ENCODE assay signal across 8 cellular contexts in genomic region chr10:31320598-31321211, GRCh38. TPM values are rescaled to one million over a fixed set of nuclear protein-coding genes. Genes with fewer than 3 reads are reported as not detected.
DNase-seq lines count a peak whose midpoint lies in the region; ATAC-seq and TF ChIP-seq lines count a peak whose summit lies in the region.

No MANE protein-coding gene starts in this region.

- no peak overlapping the region for H2AFZ ChIP-seq in OCI-LY3 (ENCODE audit: low read depth, low read length)

- peak overlapping the region; percentile 96 for H3K27ac ChIP-seq in OCI-LY3 (ENCODE audit: low read length)

- DNase-seq in GM03348 (ENCODE audit: low spot score) (peak; percentile 65), glutamatergic neuron (peak; percentile 66), occipital lobe (lab: John Stamatoyannopoulos, UW) (peak; percentile 8), cerebellar nuclear complex (lab: John Stamatoyannopoulos, UW) (no peak)

- TF ChIP-seq CTCF in OCI-LY3 (IDR thresholded peaks at IDR 0.05; ENCODE audit: low read depth, low read length) (no peak), glutamatergic neuron (IDR thresholded peaks at IDR 0.05; ENCODE audit: partially characterized antibody, unreplicated experiment) (no peak)

- peaks cover 5% of the 10 kb centered on the region for H3K36me3 ChIP-seq in OCI-LY3 (replicated peaks; ENCODE audit: low read depth, low read length)

- peaks cover 85% of the 10 kb centered on the region for H3K79me2 ChIP-seq in OCI-LY3 (ENCODE audit: low read length)

- H3K4me3 ChIP-seq in OCI-LY3 (ENCODE audit: low read length): peak overlapping the region; percentile 97

- peaks cover 62% of the 10 kb centered on the region for H3K4me1 Mint-ChIP-seq in activated naive CD4-positive, alpha-beta T cell treated with anti-CD3 and anti-CD28 coated beads, Interleukin-2, amount 50 U/mL, for 24 hours
- H3K4me1 Mint-ChIP-seq in glutamatergic neuron (ENCODE audit: low read depth, unreplicated experiment): peaks cover 23% of the 10 kb centered on the region

- peak overlapping the region; percentile 95 for H3K4me3 Mint-ChIP-seq in activated naive CD4-positive, alpha-beta T cell treated with anti-CD3 and anti-CD28 coated beads, Interleukin-2, amount 50 U/mL, for 24 hours
- H3K4me3 Mint-ChIP-seq in glutamatergic neuron (ENCODE audit: unreplicated experiment): peak overlapping the region; percentile 95

- no peaks in the 10 kb centered on the region for H3K36me3 Mint-ChIP-seq in activated naive CD4-positive, alpha-beta T cell treated with anti-CD3 and anti-CD28 coated beads, Interleukin-2, amount 50 U/mL, for 24 hours
- peaks cover 5% of the 10 kb centered on the region for H3K36me3 Mint-ChIP-seq in glutamatergic neuron (ENCODE audit: unreplicated experiment)

- H3K27ac Mint-ChIP-seq in activated naive CD4-positive, alpha-beta T cell treated with anti-CD3 and anti-CD28 coated beads, Interleukin-2, amount 50 U/mL, for 24 hours: peak overlapping the region; percentile 94
- peak overlapping the region; percentile 98 for H3K27ac Mint-ChIP-seq in glutamatergic neuron (ENCODE audit: unreplicated experiment)

- H3K4me1 ChIP-seq in OCI-LY3 (ENCODE audit: low read length): peaks cover 31% of the 10 kb centered on the region

- H3K4me2 ChIP-seq in OCI-LY3 (ENCODE audit: low read length): peak overlapping the region; percentile 97

- ATAC-seq in HG02623 (IDR thresholded peaks at IDR 0.05; ENCODE audit: unreplicated experiment) (peak; percentile 16), GM21367 (IDR thresholded peaks at IDR 0.05; ENCODE audit: unreplicated experiment) (no peak)

- no peaks in the 10 kb centered on the region for H3K9me3 ChIP-seq in OCI-LY3 (ENCODE audit: insufficient read depth, low read length)

- H3K27me3 ChIP-seq in OCI-LY3 (ENCODE audit: low read depth, low read length): no peaks in the 10 kb centered on the region

- peak overlapping the region; percentile 96 for H3K9ac ChIP-seq in OCI-LY3 (ENCODE audit: low read length)

- no peaks in the 10 kb centered on the region for H3K27me3 Mint-ChIP-seq in activated naive CD4-positive, alpha-beta T cell treated with anti-CD3 and anti-CD28 coated beads, Interleukin-2, amount 50 U/mL, for 24 hours
- H3K27me3 Mint-ChIP-seq in glutamatergic neuron (ENCODE audit: unreplicated experiment): peaks cover 10% of the 10 kb centered on the region

- H3K9me3 Mint-ChIP-seq in activated naive CD4-positive, alpha-beta T cell treated with anti-CD3 and anti-CD28 coated beads, Interleukin-2, amount 50 U/mL, for 24 hours: no peaks in the 10 kb centered on the region
- peaks cover 22% of the 10 kb centered on the region for H3K9me3 Mint-ChIP-seq in glutamatergic neuron (ENCODE audit: unreplicated experiment)

- H4K20me1 ChIP-seq in OCI-LY3 (ENCODE audit: insufficient read depth, low read length): peaks cover 47% of the 10 kb centered on the region

RNA-seq across cellular contexts. Expression of gene ZEB1, which starts 1.7 kb away (rescaled TPM):
- total RNA-seq in glutamatergic neuron (ENCODE audit: unreplicated experiment): 162 TPM
- 76.9 TPM for total RNA-seq in occipital lobe

Comparison
In these comparisons a context has a peak if more than half of its experiments do, and no peak if none do; other contexts are left out.
1. DNase-seq: peak in GM03348 (single experiment), glutamatergic neuron (single experiment) and occipital lobe (single experiment); none in cerebellar nuclear complex (0 of 2).